In the genomic region with DNA sequence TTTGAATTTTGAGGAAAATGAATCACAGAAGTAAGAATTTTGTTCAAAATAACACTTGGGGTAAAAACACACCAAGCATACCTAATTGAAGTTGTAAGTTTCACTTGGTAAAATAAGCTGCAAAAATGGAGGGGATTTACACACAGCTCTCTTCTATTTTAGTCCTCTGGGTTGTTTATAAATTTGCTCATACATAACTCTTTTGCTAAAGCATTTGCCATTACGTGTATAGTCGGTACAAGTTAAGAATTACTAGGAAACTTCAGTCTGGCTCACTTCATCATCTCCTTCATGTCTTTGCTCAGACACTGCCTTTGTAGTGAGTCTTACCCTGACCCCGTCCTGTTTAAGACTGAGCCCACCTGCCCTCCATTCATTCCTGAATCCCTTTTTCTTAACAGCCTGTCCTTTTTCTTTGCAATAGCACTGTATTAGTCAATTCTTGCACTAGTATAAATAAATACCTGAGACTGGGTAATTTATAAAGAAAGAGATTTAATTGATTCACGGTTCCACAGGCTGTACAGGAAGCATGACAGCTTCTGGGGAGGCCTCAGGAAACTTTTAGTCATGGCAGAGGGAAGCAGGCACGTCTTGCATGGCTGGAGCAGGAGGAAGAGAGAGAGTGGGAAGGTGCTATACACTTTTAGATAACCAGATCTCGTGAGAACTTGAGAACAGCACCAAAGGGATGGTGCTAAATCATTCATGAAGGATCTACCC, we compare ENCODE assay signal across 19 cellular contexts. TPM values are rescaled to one million over a fixed set of nuclear protein-coding genes. Genes with fewer than 3 reads are reported as not detected.
DNase-seq lines count a peak whose midpoint lies in the region; ATAC-seq, FAIRE-seq and TF ChIP-seq lines count a peak whose summit lies in the region.
"Had no signal": no experiment of that assay in that cellular context is flagged by ENCODE, and none has a peak within 500 bp of the region (broad histone marks: within the 10 kb centered on the region; RNA-seq: fewer than 3 reads in every experiment).

No MANE protein-coding gene starts in this region.

- peak; percentile 35 for DNase-seq in GM10248 (ENCODE audit: extremely low spot score)
- no peak for DNase-seq in GM18507 (ENCODE audit: extremely low spot score, insufficient read length, low read depth)
- DNase-seq in activated naive CD4-positive, alpha-beta T cell treated with anti-CD3 and anti-CD28 coated beads, Interleukin-2, amount 50 U/mL, for 72 hours (ENCODE audit: low spot score in 2 of 2), result no peak
- DNase-seq in NCI-H510A (lab: John Stamatoyannopoulos, UW), result no peak
- DNase-seq in MM.1S, result no peak
- DNase-seq in H4 (ENCODE audit: low spot score), result no peak
- DNase-seq: CD8-positive, alpha-beta memory T cell; natural killer cell; NCI-H1930; NCI-H82; right lobe of liver; SHP77; testis had no signal

- no peaks in the 10 kb centered on the region for H3F3A ChIP-seq in MM.1S (ENCODE audit: insufficient read depth, low read length)

- H3K9ac ChIP-seq in MM.1S (ENCODE audit: low read length), result no peak overlapping the region

- peaks cover 10 to 29% of the 10 kb centered on the region in 2 donors for H3K9me3 Mint-ChIP-seq in activated naive CD4-positive, alpha-beta T cell treated with anti-CD3 and anti-CD28 coated beads, Interleukin-2, amount 50 U/mL, for 72 hours
- H3K9me3 Mint-ChIP-seq: CD8-positive, alpha-beta memory T cell had no signal

- POLR2A ChIA-PET in GM10248 (lab: Yijun Ruan, JAX), result interaction anchor here (1.4 kb wide), 1 partner anchor 45 kb away, joined by 3 read pairs; no protein-coding TSS in a partner anchor

- no peaks in the 10 kb centered on the region for H3K9me2 ChIP-seq in MM.1S (replicated peaks; ENCODE audit: insufficient read depth, low read length)

- TF ChIP-seq CTCF in GM10248 (IDR thresholded peaks at IDR 0.05; ENCODE audit: control extremely low read depth, extremely low read depth, low read depth, missing control alignments) (no peak), neutrophil (IDR thresholded peaks at IDR 0.05) (no peak), MM.1S (IDR thresholded peaks at IDR 0.05; ENCODE audit: low read length) (no peak)

- H3K27ac ChIP-seq in neutrophil, result peak overlapping the region; percentile 16
- H3K27ac ChIP-seq in MM.1S (ENCODE audit: low read length), result no peak overlapping the region
- H3K27ac ChIP-seq: hepatocyte, right lobe of liver, testis had no signal

- peaks cover 18 to 24% of the 10 kb centered on the region in 2 experiments for H3K4me1 ChIP-seq in neutrophil (ENCODE audit: control insufficient read depth in 1 of 2, insufficient read depth in 1 of 2, low read depth in 1 of 2, low read length in 1 of 2)
- H3K4me1 ChIP-seq in MM.1S (ENCODE audit: low read length), result no peaks in the 10 kb centered on the region

- no peak overlapping the region for H2AFZ ChIP-seq in MM.1S (ENCODE audit: low read length)
- H2AFZ ChIP-seq: hepatocyte had no signal

- H3K27ac Mint-ChIP-seq in activated naive CD4-positive, alpha-beta T cell treated with anti-CD3 and anti-CD28 coated beads, Interleukin-2, amount 50 U/mL, for 72 hours, result peak overlapping the region in 1 of 2 donors; percentile 51
- H3K27ac Mint-ChIP-seq: natural killer cell had no signal

- H3K9me3 ChIP-seq in neutrophil, result no peaks in the 10 kb centered on the region
- no peaks in the 10 kb centered on the region for H3K9me3 ChIP-seq in MM.1S (replicated peaks; ENCODE audit: insufficient read depth, low read length)
- H3K9me3 ChIP-seq: right lobe of liver, testis had no signal

- CTCF ChIA-PET in GM10248 (lab: Yijun Ruan, JAX), result no interaction called here

- H3K4me3 ChIP-seq in neutrophil (ENCODE audit: low read depth in 1 of 2, low read length in 1 of 2) (no peak overlapping the region), MM.1S (ENCODE audit: low read length) (no peak overlapping the region)
- H3K4me3 ChIP-seq: hepatocyte, right lobe of liver, testis had no signal

- ATAC-seq in activated naive CD4-positive, alpha-beta T cell treated with anti-CD3 and anti-CD28 coated beads, Interleukin-2, amount 50 U/mL, for 72 hours, result peak; percentile 41 to 68
- no peak for ATAC-seq in GM19397 (IDR thresholded peaks at IDR 0.05; ENCODE audit: unreplicated experiment)
- ATAC-seq: left lobe of liver, natural killer cell, right lobe of liver had no signal

- H3K4me2 ChIP-seq in MM.1S (ENCODE audit: low read depth, low read length), result no peak overlapping the region
- H3K4me2 ChIP-seq: hepatocyte had no signal

- FAIRE-seq in GM18507 (lab: Jason Lieb, UNC), result peak; percentile 80
- FAIRE-seq: bronchial epithelial cell, G401.6 had no signal

- H3K27me3 ChIP-seq in neutrophil (no peaks in the 10 kb centered on the region), MM.1S (replicated peaks; ENCODE audit: insufficient read depth, low read length) (no peaks in the 10 kb centered on the region)
- H3K27me3 ChIP-seq: hepatocyte, right lobe of liver, testis had no signal

- H3K36me3 ChIP-seq in neutrophil (no peaks in the 10 kb centered on the region), MM.1S (replicated peaks; ENCODE audit: insufficient read depth, low read length) (no peaks in the 10 kb centered on the region)
- H3K36me3 ChIP-seq: right lobe of liver had no signal

- peaks cover 10% of the 10 kb centered on the region for H3K79me2 ChIP-seq in MM.1S (ENCODE audit: low read length)

- peaks cover 11 to 48% of the 10 kb centered on the region in 2 donors for H3K36me3 Mint-ChIP-seq in activated naive CD4-positive, alpha-beta T cell treated with anti-CD3 and anti-CD28 coated beads, Interleukin-2, amount 50 U/mL, for 72 hours
- H3K36me3 Mint-ChIP-seq: natural killer cell had no signal

- no peaks in the 10 kb centered on the region for H4K20me1 ChIP-seq in MM.1S (ENCODE audit: insufficient read depth, low read length)

RNA-seq across cellular contexts. Expression of a gene that starts 38.1 kb away (rescaled TPM):
- 10 to 100 TPM; 41.7 to 46.5 TPM for total RNA-seq in activated naive CD4-positive, alpha-beta T cell treated with anti-CD3 and anti-CD28 coated beads, Interleukin-2, amount 50 U/mL, for 72 hours
- total RNA-seq in H4 (2014; rRNA removed; shearing (Covaris generic)), result 15.6 and 18.4 TPM in 2 replicates
